In genomic region chr1:101290119-101290921, GRCh38 we compare ENCODE assay signal across 11 cellular contexts. TPM values are rescaled to one million over a fixed set of nuclear protein-coding genes. Genes with fewer than 3 reads are reported as not detected.
DNase-seq lines count a peak whose midpoint lies in the region; ATAC-seq, FAIRE-seq and TF ChIP-seq lines count a peak whose summit lies in the region.
"Had no signal": no experiment of that assay in that cellular context is flagged by ENCODE, and none has a peak within 500 bp of the region (broad histone marks: within the 10 kb centered on the region; RNA-seq: fewer than 3 reads in every experiment).

No MANE protein-coding gene starts in this region.

- TF ChIP-seq POLR2A in GM12878 (IDR thresholded peaks at IDR 0.05; ENCODE audit: low read depth, low read length): no peak

- H3K27ac Mint-ChIP-seq in activated naive CD4-positive, alpha-beta T cell treated with anti-CD3 and anti-CD28 coated beads for 36 hours: peak overlapping the region; percentile 92

- 56% methylated on average over 6 of the region's 6 CpGs for WGBS in GM12878 (ENCODE audit: insufficient coverage, insufficient replicate concordance, low lambda C conversion rate, missing lambda C conversion rate)
- WGBS in smooth muscle cell (ENCODE audit: low lambda C conversion rate): 46% methylated on average over 6 of the region's 6 CpGs

- RAD21 ChIA-PET in GM12878 (lab: Charles Lee; ENCODE audit: unreplicated experiment): interaction anchor here (0.6 to 12.5 kb wide), 33 partner anchors 10 to 826 kb away, joined by 3 to 171 read pairs (median 5); partner anchors contain the start of gene S1PR1

- no peak for DNase-seq in activated naive CD4-positive, alpha-beta T cell treated with anti-CD3 and anti-CD28 coated beads for 36 hours
- no peak for DNase-seq in activated naive CD4-positive, alpha-beta T cell (lab: John Stamatoyannopoulos, UW)
- DNase-seq in NCI-H2227 treated with DMSO at 0.1 percent for 48 hours (lab: John Stamatoyannopoulos, UW) (peak; percentile 60), GM12878 (ENCODE audit: low read depth, low spot score) (no peak), smooth muscle cell (lab: John Stamatoyannopoulos, UW; ENCODE audit: unreplicated experiment) (no peak)
- DNase-seq in activated effector memory CD4-positive, alpha-beta T cell treated with anti-CD3 and anti-CD28 coated beads, Interleukin-2, amount 50 U/mL, for 16 hours: no peak
- DNase-seq: MV-4-11, NCI-H526 treated with DMSO at 0.1 percent for 48 hours had no signal

- H3K36me3 Mint-ChIP-seq in activated naive CD4-positive, alpha-beta T cell treated with anti-CD3 and anti-CD28 coated beads for 36 hours (ENCODE audit: low read depth): no peaks in the 10 kb centered on the region

- BruUV-seq in GM12878 (replicated peaks; lab: Mats Ljungman, UMichigan): no TSS peak

- CTCF ChIA-PET in activated naive CD4-positive, alpha-beta T cell treated with anti-CD3 and anti-CD28 coated beads for 36 hours (lab: Charles Lee): interaction anchor here (0.5 to 6.5 kb wide), 23 partner anchors 11 to 1476 kb away, joined by 3 to 75 read pairs (median 4); partner anchors contain the start of gene S1PR1
- CTCF ChIA-PET in GM12878 (lab: Yijun Ruan, JAX): interaction anchor here (0.5 to 12.4 kb wide), 40 partner anchors 10 to 588 kb away, joined by 3 to 253 read pairs (median 6); no protein-coding TSS in a partner anchor

- H3K4me2 ChIP-seq in GM12878 (ENCODE audit: control insufficient read depth, insufficient read depth): peak overlapping the region; percentile 9
- peak overlapping the region; percentile 41 for H3K4me2 ChIP-seq in smooth muscle cell

- intact Hi-C loops in activated naive CD4-positive, alpha-beta T cell treated with anti-CD3 and anti-CD28 coated beads for 36 hours (cut with micrococcal nuclease): loop anchor here (5.0 to 10.0 kb wide), 5 partner anchors 348 to 1476 kb away; a partner anchor contains a TSS
- intact Hi-C loops in GM12878 (cut with micrococcal nuclease; ENCODE audit: unreplicated experiment): loop anchor here (2.0 kb wide), 1 partner anchor 112 kb away; no protein-coding TSS in a partner anchor

- SMC1A ChIA-PET in GM12878 (lab: Charles Lee; ENCODE audit: uncharacterized antibody, unreplicated experiment): interaction anchor here (0.6 to 11.8 kb wide), 34 partner anchors 9 to 373 kb away, joined by 3 to 275 read pairs (median 8); no protein-coding TSS in a partner anchor

- no peaks in the 10 kb centered on the region for H3K9me3 ChIP-seq in GM12878 (replicated peaks; ENCODE audit: control insufficient read depth, insufficient read depth, low read length)
- no peaks in the 10 kb centered on the region for H3K9me3 ChIP-seq in smooth muscle cell (replicated peaks; ENCODE audit: low read depth)
- H3K9me3 ChIP-seq: SJSA1 had no signal

- no peaks in the 10 kb centered on the region for H3K36me3 ChIP-seq in GM12878 (ENCODE audit: control insufficient read depth in 2 of 2, insufficient read depth in 2 of 2, low read length in 1 of 2)
- no peaks in the 10 kb centered on the region for H3K36me3 ChIP-seq in smooth muscle cell (ENCODE audit: low read depth)
- H3K36me3 ChIP-seq: SJSA1 had no signal

- TF ChIP-seq RAD21 in GM12878 (IDR thresholded peaks at IDR 0.05; ENCODE audit: insufficient read depth, low read depth, low read length): no peak

- H3K9ac ChIP-seq in GM12878 (ENCODE audit: control insufficient read depth, insufficient read depth, low read length): no peak overlapping the region
- H3K9ac ChIP-seq in smooth muscle cell (ENCODE audit: low read depth): no peak overlapping the region

- H3K79me2 ChIP-seq in GM12878 (ENCODE audit: control insufficient read depth, insufficient read depth, low read length) (no peaks in the 10 kb centered on the region), smooth muscle cell (ENCODE audit: low read depth) (no peaks in the 10 kb centered on the region)

- H4K20me1 ChIP-seq in GM12878 (ENCODE audit: control insufficient read depth, insufficient read depth): no peaks in the 10 kb centered on the region
- no peaks in the 10 kb centered on the region for H4K20me1 ChIP-seq in smooth muscle cell (ENCODE audit: low read depth)

- peaks cover 38% of the 10 kb centered on the region for H3K4me1 ChIP-seq in GM12878 (ENCODE audit: control insufficient read depth, insufficient read depth, low read length)
- H3K4me1 ChIP-seq in smooth muscle cell (ENCODE audit: low read depth): peaks cover 10% of the 10 kb centered on the region

- peak overlapping the region; percentile 40 for H3K4me3 Mint-ChIP-seq in activated naive CD4-positive, alpha-beta T cell treated with anti-CD3 and anti-CD28 coated beads for 36 hours

- H2AFZ ChIP-seq in GM12878 (ENCODE audit: control insufficient read depth, low read depth, low read length) (peak overlapping the region; percentile 49), smooth muscle cell (ENCODE audit: low read depth) (no peak overlapping the region)

- POLR2A ChIA-PET in GM12878 (lab: Charles Lee): interaction anchor here (0.6 to 2.8 kb wide), 11 partner anchors 11 to 150 kb away, joined by 3 to 12 read pairs (median 3); no protein-coding TSS in a partner anchor

- H3K27ac ChIP-seq in GM12878 (ENCODE audit: control insufficient read depth, insufficient read depth) (peak overlapping the region; percentile 54), smooth muscle cell (ENCODE audit: low read depth) (peak overlapping the region; percentile 62)
- H3K27ac ChIP-seq: SJSA1 had no signal

- ATAC-seq in GM12878 (no peak; the same call in 2 of the 3 replicates), HG02885 (IDR thresholded peaks at IDR 0.05; ENCODE audit: poor library complexity, unreplicated experiment) (no peak), GM21619 (IDR thresholded peaks at IDR 0.05; ENCODE audit: unreplicated experiment) (no peak)

- TF ChIP-seq EP300 in GM12878 (IDR thresholded peaks at IDR 0.05; ENCODE audit: borderline replicate concordance in 1 of 2, control insufficient read depth in 1 of 2, low read depth in 2 of 2, low read length in 2 of 2): no peak

- H3K9me3 Mint-ChIP-seq in activated naive CD4-positive, alpha-beta T cell treated with anti-CD3 and anti-CD28 coated beads for 36 hours: no peaks in the 10 kb centered on the region

- no peaks in the 10 kb centered on the region for H3K27me3 Mint-ChIP-seq in activated naive CD4-positive, alpha-beta T cell treated with anti-CD3 and anti-CD28 coated beads for 36 hours (ENCODE audit: low read depth)

- TF ChIP-seq CTCF in GM12878 (IDR thresholded peaks at IDR 0.05 in 2 of 3, conservative IDR thresholded peaks at IDR 0.05 in 1 of 3; ENCODE audit: control insufficient read depth in 2 of 3, extremely low read depth in 1 of 3, insufficient read depth in 1 of 3, low read depth in 3 of 3, low read length in 3 of 3) (no peak), smooth muscle cell (IDR thresholded peaks at IDR 0.05; ENCODE audit: borderline replicate concordance, insufficient read depth, poor library complexity, severe bottlenecking) (no peak)

- H3K4me3 ChIP-seq in GM12878 (no peak overlapping the region), smooth muscle cell (no peak overlapping the region)
- H3K4me3 ChIP-seq: SJSA1 had no signal

- in situ Hi-C loops in GM12878 (cut with MboI): loop anchor here (5.0 kb wide), 1 partner anchor 373 kb away; no protein-coding TSS in a partner anchor

- H3K4me1 Mint-ChIP-seq in activated naive CD4-positive, alpha-beta T cell treated with anti-CD3 and anti-CD28 coated beads for 36 hours (ENCODE audit: low read depth): peaks cover 78% of the 10 kb centered on the region

- H3K27me3 ChIP-seq in GM12878 (replicated peaks in 1 of 2; ENCODE audit: control insufficient read depth in 2 of 2, insufficient read depth in 2 of 2, low read length in 1 of 2): no peaks in the 10 kb centered on the region
- no peaks in the 10 kb centered on the region for H3K27me3 ChIP-seq in smooth muscle cell (ENCODE audit: low read depth)
- H3K27me3 ChIP-seq: SJSA1 had no signal

- no peak for FAIRE-seq in GM12878 (lab: Jason Lieb, UNC)

- H3F3A ChIP-seq in smooth muscle cell (ENCODE audit: low read depth): peaks cover 29% of the 10 kb centered on the region

TF ChIP-seq in GM12878, 131 proteins besides CTCF, POLR2A, EP300 and RAD21:
- no peak for TF ChIP-seq CBX5 (IDR thresholded peaks at IDR 0.05; ENCODE audit: low read depth)
- no peak for TF ChIP-seq NR2C1 (IDR thresholded peaks at IDR 0.05)
- TF ChIP-seq RFX5 (IDR thresholded peaks at IDR 0.05; ENCODE audit: low read depth, low read length): no peak
- no peak for TF ChIP-seq EGR1 (IDR thresholded peaks at IDR 0.05; ENCODE audit: borderline replicate concordance in 1 of 2, low read depth in 2 of 2, low read length in 2 of 2)
- TF ChIP-seq CREB1 (IDR thresholded peaks at IDR 0.05; ENCODE audit: low read depth): no peak
TF ChIP-seq in GM12878: peak in this region for 0.

RNA-seq across cellular contexts. Expression of gene S1PR1, which starts 53.5 kb away (rescaled TPM):
- 100 to 1,000 TPM; 129 to 131 TPM for total RNA-seq in activated naive CD4-positive, alpha-beta T cell treated with anti-CD3 and anti-CD28 coated beads for 36 hours
- total RNA-seq in GM12878 (2013; cell fraction: nucleolus; rRNA removed): 11.5 and 12.4 TPM in 2 replicates
- total RNA-seq in GM12878 (2014; rRNA removed) (38.2 and 39.3 TPM in 2 replicates), GM12878 (2014; rRNA removed; fragmentation: Illumina TruSeq; extraction: Trizol) (29.8 TPM in 2 replicates), GM12878 (2021) (37.6 and 40.8 TPM in 2 replicates), smooth muscle cell (11.7 and 12.1 TPM in 2 replicates)
- polyA plus RNA-seq in GM12878 (2011; ENCODE audit: low read depth): 8.8 TPM
- polyA plus RNA-seq in GM12878 (2011; rRNA removed) (3.2 and 3.8 TPM in 2 replicates), GM12878 (2014; fragmentation: Illumina TruSeq; extraction: Trizol) (23.2 and 31.6 TPM in 2 replicates), GM12878 (2014; fragmentation: Nextera tagmentation; extraction: Ambion mirVana) (10 to 100 TPM; 11.9 to 13.3 TPM), GM12878 (2014; rRNA removed) (29.2 and 31.8 TPM in 2 replicates), GM12878 (2016; fragmentation: Nextera tagmentation; extraction: Ambion mirVana) (10 to 100 TPM; 52.2 to 59.4 TPM), smooth muscle cell (7.2 and 12.0 TPM in 2 replicates)
- polyA plus RNA-seq in GM12878 (2011; cell fraction: cytosol; rRNA removed): 3.9 and 6.3 TPM in 2 replicates
- polyA plus RNA-seq in GM12878 (2011; cell fraction: nucleus; rRNA removed): 7.0 and 7.1 TPM in 2 replicates
- polyA plus RNA-seq in GM12878 (2012): 14.1 and 23.7 TPM in 2 replicates
- polyA minus RNA-seq in GM12878 (2011; rRNA and poly(A)+ RNA removed): 8.2 and 8.8 TPM in 2 replicates
- 2.0 and 2.5 TPM in 2 replicates for polyA minus RNA-seq in GM12878 (2011; cell fraction: cytosol; rRNA and poly(A)+ RNA removed)
- polyA minus RNA-seq in GM12878 (2011; cell fraction: nucleus; rRNA and poly(A)+ RNA removed): 8.2 and 11.6 TPM in 2 replicates
